ENCODE assay signal across 25 cellular contexts in genomic region chr10:45238896-45239295, GRCh38.
"Had no signal": no experiment of that assay in that cellular context is flagged by ENCODE, and none has a peak within 500 bp of the region (broad histone marks: within the 10 kb centered on the region; RNA-seq: fewer than 3 reads in every experiment).

No MANE protein-coding gene starts in this region.

- DNase-seq: activated CD4-positive, alpha-beta T cell treated with anti-CD3 and anti-CD28 coated beads for 48 hours; activated CD4-positive, CD25-positive, alpha-beta regulatory T cell; activated CD8-positive, alpha-beta memory T cell treated with anti-CD3 and anti-CD28 coated beads, Interleukin-2, amount 50 U/mL, for 48 hours; activated naive CD4-positive, alpha-beta T cell treated with Interleukin-2 at 50 U/mL for 16 hours; activated T-cell treated with anti-CD3 and anti-CD28 coated beads, Interleukin-2, amount 50 U/mL, for 4 hours; anterior cingulate cortex; effector CD8-positive, alpha-beta T cell; hypothalamus; left ventricle myocardium inferior; mammary epithelial cell; midbrain; natural killer cell; ovary; psoas muscle; stimulated activated CD4-positive, alpha-beta T cell treated with anti-CD3 and anti-CD28 coated beads, Interleukin-12 subunit alpha, Interleukin-12 subunit beta, amount 100 ng/mL, for 4 hours; stimulated activated CD4-positive, alpha-beta T cell treated with anti-CD3 and anti-CD28 coated beads, Interleukin-4, amount 100 ng/mL, for 4 hours; stimulated activated naive CD8-positive, alpha-beta T cell treated with anti-CD3 and anti-CD28 coated beads, Interleukin-15, Interleukin-2, amounts not matched to agents 100 U/mL and 50 U/mL, for 24 hours; T-helper 17 cell; thyroid gland; upper lobe of right lung had no signal

- H3K27ac Mint-ChIP-seq: brain; dendritic cell treated with granulocyte-macrophage colony-stimulating factor and Interleukin-4, amounts not matched to agents 40 ng/mL and 50 ng/mL, for 4 days; natural killer cell had no signal

- H3K9me3 ChIP-seq: left ventricle myocardium inferior, ovary, psoas muscle, right atrium auricular region, thyroid gland, upper lobe of right lung had no signal

- H3K27ac ChIP-seq: left ventricle myocardium inferior, ovary, psoas muscle, right atrium auricular region, thyroid gland, upper lobe of right lung had no signal

- H3K9me3 Mint-ChIP-seq: activated T-cell treated with anti-CD3 and anti-CD28 coated beads, Interleukin-2, amount 50 U/mL, for 4 hours; brain; dendritic cell treated with granulocyte-macrophage colony-stimulating factor and Interleukin-4, amounts not matched to agents 40 ng/mL and 50 ng/mL, for 4 days; natural killer cell had no signal

- H3K27me3 ChIP-seq: ovary, right atrium auricular region, thyroid gland, upper lobe of right lung had no signal

- FAIRE-seq: frontal cortex had no signal

- H3K4me1 Mint-ChIP-seq: brain had no signal

- ATAC-seq: activated T-cell treated with anti-CD3 and anti-CD28 coated beads, Interleukin-2, amount 50 U/mL, for 4 hours; esophagus mucosa; natural killer cell; psoas muscle; stimulated activated naive CD8-positive, alpha-beta T cell treated with anti-CD3 and anti-CD28 coated beads, Interleukin-15, Interleukin-2, amounts not matched to agents 100 U/mL and 50 U/mL, for 24 hours; T-helper 17 cell; upper lobe of right lung had no signal

- H3K4me3 ChIP-seq: left ventricle myocardium inferior, ovary, psoas muscle, right atrium auricular region, thyroid gland, upper lobe of right lung had no signal

- H3K4me1 ChIP-seq: psoas muscle, thyroid gland had no signal

- H3K36me3 Mint-ChIP-seq: brain, natural killer cell had no signal

- H3K36me3 ChIP-seq: left ventricle myocardium inferior, ovary, right atrium auricular region, thyroid gland, upper lobe of right lung had no signal

- H3K27me3 Mint-ChIP-seq: dendritic cell treated with granulocyte-macrophage colony-stimulating factor and Interleukin-4, amounts not matched to agents 40 ng/mL and 50 ng/mL, for 4 days had no signal

- H3K4me3 Mint-ChIP-seq: activated T-cell treated with anti-CD3 and anti-CD28 coated beads, Interleukin-2, amount 50 U/mL, for 4 hours; brain; dendritic cell treated with granulocyte-macrophage colony-stimulating factor and Interleukin-4, amounts not matched to agents 40 ng/mL and 50 ng/mL, for 4 days; natural killer cell; T-helper 17 cell had no signal
